ENCODE assay signal across 19 cellular contexts in the genomic region with DNA sequence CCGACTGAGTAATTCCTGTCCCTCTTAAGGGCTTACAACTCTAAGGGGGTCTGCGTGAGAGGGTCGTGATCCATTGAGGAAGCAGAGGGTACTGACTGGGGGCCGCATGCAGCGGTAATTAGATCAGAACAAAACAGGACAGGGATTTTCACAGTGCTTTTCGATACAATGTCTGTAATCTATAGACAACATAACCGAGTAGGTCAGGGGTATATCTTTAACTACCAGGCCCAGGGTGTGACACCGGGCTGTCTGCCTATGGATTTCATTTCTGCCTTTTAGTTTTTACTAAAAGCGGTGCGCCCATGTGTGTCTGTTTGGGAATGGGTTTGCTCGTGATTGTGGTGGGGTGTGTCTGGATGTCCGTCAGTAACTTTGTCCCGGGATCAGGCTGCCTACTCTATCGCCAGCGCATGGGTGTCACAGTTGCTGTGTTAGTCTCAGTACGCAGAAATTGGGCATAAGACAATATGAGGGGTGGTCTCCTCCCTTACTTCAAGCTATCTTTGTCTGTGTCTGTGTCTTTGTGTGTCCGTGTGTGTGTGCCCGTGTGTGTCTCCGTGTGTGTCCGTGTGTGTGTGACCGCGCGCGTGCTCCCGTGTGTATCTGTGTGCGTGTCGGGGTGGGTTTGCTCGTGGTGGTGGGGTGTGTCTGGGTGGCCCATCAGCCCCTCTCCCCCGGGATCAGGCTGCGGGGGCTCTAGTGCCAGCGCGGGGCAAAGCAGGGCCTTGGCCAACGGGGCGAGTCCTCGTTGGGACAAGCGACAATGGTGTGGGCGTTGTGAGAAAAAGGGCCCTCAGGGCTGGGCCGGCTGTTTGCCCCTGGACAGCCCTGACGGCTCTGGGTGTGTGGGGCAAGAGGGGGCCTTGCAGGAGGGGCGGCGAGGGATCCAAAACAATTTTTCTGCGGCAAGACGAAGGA. TPM values are rescaled to one million over a fixed set of nuclear protein-coding genes. Genes with fewer than 3 reads are reported as not detected.
DNase-seq lines count a peak whose midpoint lies in the region; ATAC-seq and TF ChIP-seq lines count a peak whose summit lies in the region.
"Had no signal": no experiment of that assay in that cellular context is flagged by ENCODE, and none has a peak within 500 bp of the region (broad histone marks: within the 10 kb centered on the region; RNA-seq: fewer than 3 reads in every experiment).

No MANE protein-coding gene starts in this region.

- no peak for DNase-seq in mammary epithelial cell
- no peak for DNase-seq in MCF 10A (ENCODE audit: unreplicated experiment)
- DNase-seq in T-helper 17 cell, result no peak
- DNase-seq in islet precursor cell, result peak; percentile 47
- DNase-seq in stimulated activated effector memory CD8-positive, alpha-beta T cell treated with anti-CD3 and anti-CD28 coated beads, Interleukin-12 subunit alpha, Interleukin-12 subunit beta, amount 100 ng/mL, for 72 hours (ENCODE audit: low spot score in 2 of 2), result no peak
- no peak for DNase-seq in NCI-H1436 treated with DMSO at 0.1 percent for 48 hours (lab: John Stamatoyannopoulos, UW)
- DNase-seq in activated CD4-positive, alpha-beta T cell treated with anti-CD3 and anti-CD28 coated beads for 36 hours, result no peak
- DNase-seq: amniotic stem cell; gastrocnemius medialis; GF-D8; NCI-H1694; NCI-H2227 treated with DMSO at 0.1 percent for 48 hours; sigmoid colon; stimulated activated CD4-positive, alpha-beta T cell treated with anti-CD3 and anti-CD28 coated beads, Interleukin-4, amount 100 ng/mL, for 1 hour; tibial artery; WERI-Rb-1 had no signal

- 9% methylated on average over 20 of the region's 43 CpGs for WGBS in mammary epithelial cell (ENCODE audit: low coverage, missing lambda C conversion rate)

- H3K9ac ChIP-seq in mammary epithelial cell (ENCODE audit: insufficient read depth, low read length), result no peak overlapping the region

- TF ChIP-seq CTCF in mammary epithelial cell (conservative IDR thresholded peaks at IDR 0.05 in 1 of 2, IDR thresholded peaks at IDR 0.05 in 1 of 2; ENCODE audit: extremely low read depth in 1 of 2, insufficient read depth in 1 of 2, low read depth in 1 of 2, low read length in 2 of 2) (no peak), MCF 10A (IDR thresholded peaks at IDR 0.05; ENCODE audit: unreplicated experiment) (no peak)

- H3K27me3 ChIP-seq in mammary epithelial cell (ENCODE audit: insufficient read depth, low read length), result peaks cover 47% of the 10 kb centered on the region

- H3K4me3 Mint-ChIP-seq in MCF 10A (ENCODE audit: unreplicated experiment) (no peak overlapping the region), T-helper 17 cell (peak overlapping the region; percentile 68)
- peak overlapping the region; percentile 38 for H3K4me3 Mint-ChIP-seq in stimulated activated effector memory CD8-positive, alpha-beta T cell treated with anti-CD3 and anti-CD28 coated beads, Interleukin-12 subunit alpha, Interleukin-12 subunit beta, amount 100 ng/mL, for 72 hours
- H3K4me3 Mint-ChIP-seq in activated CD4-positive, alpha-beta T cell treated with anti-CD3 and anti-CD28 coated beads for 36 hours, result no peak overlapping the region

- peaks cover 7% of the 10 kb centered on the region for H3K4me1 ChIP-seq in mammary epithelial cell (ENCODE audit: insufficient read depth, low read length)

- no peak overlapping the region for H2AFZ ChIP-seq in mammary epithelial cell (ENCODE audit: low read depth, low read length)

- no peak for ATAC-seq in T-helper 17 cell
- no peak for ATAC-seq in stimulated activated effector memory CD8-positive, alpha-beta T cell treated with anti-CD3 and anti-CD28 coated beads, Interleukin-12 subunit alpha, Interleukin-12 subunit beta, amount 100 ng/mL, for 72 hours
- no peak for ATAC-seq in GM21360 (IDR thresholded peaks at IDR 0.05; ENCODE audit: unreplicated experiment)
- ATAC-seq in activated CD4-positive, alpha-beta T cell treated with anti-CD3 and anti-CD28 coated beads for 36 hours, result no peak
- ATAC-seq: gastrocnemius medialis had no signal

- H3K9me3 ChIP-seq in mammary epithelial cell (replicated peaks; ENCODE audit: insufficient read depth, low read length), result no peaks in the 10 kb centered on the region
- no peaks in the 10 kb centered on the region for H3K9me3 ChIP-seq in T-helper 17 cell (ENCODE audit: control insufficient read depth, low read length, poor library complexity, severe bottlenecking)
- H3K9me3 ChIP-seq: gastrocnemius medialis, sigmoid colon, tibial artery had no signal

- CTCF ChIA-PET in mammary epithelial cell (lab: Charles Lee; ENCODE audit: low non-redundant PET) (no interaction called here), MCF 10A (lab: Yijun Ruan, JAX) (no interaction called here)
- CTCF ChIA-PET in activated CD4-positive, alpha-beta T cell treated with anti-CD3 and anti-CD28 coated beads for 36 hours (lab: Charles Lee), result no interaction called here

- H3K9me3 Mint-ChIP-seq in MCF 10A (ENCODE audit: unreplicated experiment), result peaks cover 24% of the 10 kb centered on the region
- no peaks in the 10 kb centered on the region for H3K9me3 Mint-ChIP-seq in stimulated activated effector memory CD8-positive, alpha-beta T cell treated with anti-CD3 and anti-CD28 coated beads, Interleukin-12 subunit alpha, Interleukin-12 subunit beta, amount 100 ng/mL, for 72 hours
- H3K9me3 Mint-ChIP-seq in activated CD4-positive, alpha-beta T cell treated with anti-CD3 and anti-CD28 coated beads for 36 hours (ENCODE audit: low read depth), result no peaks in the 10 kb centered on the region

- peak overlapping the region; percentile 23 for H3K4me2 ChIP-seq in mammary epithelial cell (ENCODE audit: insufficient read depth, low read depth, low read length)

- in situ Hi-C loops in mammary epithelial cell (cut with MboI; ENCODE audit: low sequenced_read_pairs in 2 of 2), result no loop called here

- peaks cover 12% of the 10 kb centered on the region for H3K4me1 Mint-ChIP-seq in MCF 10A (ENCODE audit: insufficient read depth, unreplicated experiment)
- H3K4me1 Mint-ChIP-seq in T-helper 17 cell, result peaks cover 39% of the 10 kb centered on the region
- peaks cover 43% of the 10 kb centered on the region for H3K4me1 Mint-ChIP-seq in stimulated activated effector memory CD8-positive, alpha-beta T cell treated with anti-CD3 and anti-CD28 coated beads, Interleukin-12 subunit alpha, Interleukin-12 subunit beta, amount 100 ng/mL, for 72 hours
- peaks cover 32% of the 10 kb centered on the region for H3K4me1 Mint-ChIP-seq in activated CD4-positive, alpha-beta T cell treated with anti-CD3 and anti-CD28 coated beads for 36 hours

- no peak overlapping the region for H3K27ac Mint-ChIP-seq in MCF 10A (ENCODE audit: low read depth, unreplicated experiment)
- peak overlapping the region; percentile 27 for H3K27ac Mint-ChIP-seq in T-helper 17 cell
- no peak overlapping the region for H3K27ac Mint-ChIP-seq in stimulated activated effector memory CD8-positive, alpha-beta T cell treated with anti-CD3 and anti-CD28 coated beads, Interleukin-12 subunit alpha, Interleukin-12 subunit beta, amount 100 ng/mL, for 72 hours
- no peak overlapping the region for H3K27ac Mint-ChIP-seq in activated CD4-positive, alpha-beta T cell treated with anti-CD3 and anti-CD28 coated beads for 36 hours

- H3K4me3 ChIP-seq in mammary epithelial cell (replicated peaks in 1 of 3; ENCODE audit: insufficient read depth in 1 of 3, low read depth in 2 of 3, low read length in 3 of 3), result no peak overlapping the region
- H3K4me3 ChIP-seq: gastrocnemius medialis, sigmoid colon had no signal

- H3K36me3 ChIP-seq in mammary epithelial cell (ENCODE audit: insufficient read depth, low read length), result no peaks in the 10 kb centered on the region
- H3K36me3 ChIP-seq: gastrocnemius medialis, sigmoid colon, tibial artery, WERI-Rb-1 had no signal

- H3K79me2 ChIP-seq in mammary epithelial cell (ENCODE audit: insufficient read depth, low read length), result no peaks in the 10 kb centered on the region

- intact Hi-C loops in mammary epithelial cell (cut with micrococcal nuclease) (no loop called here), MCF 10A (cut with micrococcal nuclease) (no loop called here)
- intact Hi-C loops in activated CD4-positive, alpha-beta T cell treated with anti-CD3 and anti-CD28 coated beads for 36 hours (cut with DNase I, micrococcal nuclease), result no loop called here

- H3K27ac ChIP-seq in mammary epithelial cell (ENCODE audit: insufficient read depth, low read depth, low read length), result no peak overlapping the region
- H3K27ac ChIP-seq: gastrocnemius medialis, sigmoid colon, tibial artery, WERI-Rb-1 had no signal

- no peaks in the 10 kb centered on the region for H4K20me1 ChIP-seq in mammary epithelial cell (ENCODE audit: insufficient read depth, low read length)

- H3K36me3 Mint-ChIP-seq in MCF 10A (ENCODE audit: insufficient read depth, unreplicated experiment), result no peaks in the 10 kb centered on the region
- H3K36me3 Mint-ChIP-seq in T-helper 17 cell (ENCODE audit: low read depth), result peaks cover 17% of the 10 kb centered on the region
- peaks cover 27% of the 10 kb centered on the region for H3K36me3 Mint-ChIP-seq in stimulated activated effector memory CD8-positive, alpha-beta T cell treated with anti-CD3 and anti-CD28 coated beads, Interleukin-12 subunit alpha, Interleukin-12 subunit beta, amount 100 ng/mL, for 72 hours
- H3K36me3 Mint-ChIP-seq in activated CD4-positive, alpha-beta T cell treated with anti-CD3 and anti-CD28 coated beads for 36 hours (ENCODE audit: low read depth), result peaks cover 2% of the 10 kb centered on the region

- dilution Hi-C loops in mammary epithelial cell (cut with HindIII; ENCODE audit: low sequenced_read_pairs), result no loop called here

- BruUV-seq in mammary epithelial cell (replicated peaks; lab: Mats Ljungman, UMichigan) (no TSS peak), MCF 10A (replicated peaks; lab: Mats Ljungman, UMichigan) (no TSS peak)

- H3K27me3 Mint-ChIP-seq in MCF 10A (ENCODE audit: insufficient read depth, unreplicated experiment) (peaks cover 11% of the 10 kb centered on the region), T-helper 17 cell (peaks cover 79% of the 10 kb centered on the region)
- peaks cover 62% of the 10 kb centered on the region for H3K27me3 Mint-ChIP-seq in activated CD4-positive, alpha-beta T cell treated with anti-CD3 and anti-CD28 coated beads for 36 hours

- POLR2A ChIA-PET in MCF 10A (lab: Yijun Ruan, JAX), result no interaction called here
- POLR2A ChIA-PET in activated CD4-positive, alpha-beta T cell treated with anti-CD3 and anti-CD28 coated beads for 36 hours (lab: Charles Lee), result no interaction called here

RNA-seq across cellular contexts. Expression of a gene that starts 10.4 kb away (rescaled TPM):
- total RNA-seq in mammary epithelial cell, result not detected
- polyA plus RNA-seq in mammary epithelial cell, result not detected
- polyA minus RNA-seq in mammary epithelial cell, result not detected
- total RNA-seq in MCF 10A (2022), result not detected in 2 replicates
- total RNA-seq in T-helper 17 cell, result not detected
- not detected for total RNA-seq in activated CD4-positive, alpha-beta T cell treated with anti-CD3 and anti-CD28 coated beads for 36 hours
- total RNA-seq: cerebellum, gastrocnemius medialis, sigmoid colon had no signal
- polyA plus RNA-seq: sigmoid colon had no signal

RNA-seq across cellular contexts. Expression of a gene that starts 47.7 kb away (rescaled TPM):
- total RNA-seq in mammary epithelial cell, result under 1 TPM; under 0.01 to 0.99 TPM
- polyA plus RNA-seq in mammary epithelial cell, result not detected
- polyA minus RNA-seq in mammary epithelial cell, result not detected
- not detected in 2 replicates for total RNA-seq in MCF 10A (2022)
- not detected for total RNA-seq in T-helper 17 cell
- not detected for total RNA-seq in activated CD4-positive, alpha-beta T cell treated with anti-CD3 and anti-CD28 coated beads for 36 hours
- total RNA-seq: cerebellum, gastrocnemius medialis, RPMI7951, sigmoid colon had no signal
- polyA plus RNA-seq: sigmoid colon had no signal

Comparison
In these comparisons a context has a peak if more than half of its experiments do, and no peak if none do; other contexts are left out.
1. H3K4me3 Mint-ChIP-seq: peak in T-helper 17 cell (single experiment) and stimulated activated effector memory CD8-positive, alpha-beta T cell treated with anti-CD3 and anti-CD28 coated beads, Interleukin-12 subunit alpha, Interleukin-12 subunit beta, amount 100 ng/mL, for 72 hours (single experiment); none in MCF 10A (single experiment) and activated CD4-positive, alpha-beta T cell treated with anti-CD3 and anti-CD28 coated beads for 36 hours (single experiment).